14 cellular contexts compared by ENCODE assay signal in the genomic region with DNA sequence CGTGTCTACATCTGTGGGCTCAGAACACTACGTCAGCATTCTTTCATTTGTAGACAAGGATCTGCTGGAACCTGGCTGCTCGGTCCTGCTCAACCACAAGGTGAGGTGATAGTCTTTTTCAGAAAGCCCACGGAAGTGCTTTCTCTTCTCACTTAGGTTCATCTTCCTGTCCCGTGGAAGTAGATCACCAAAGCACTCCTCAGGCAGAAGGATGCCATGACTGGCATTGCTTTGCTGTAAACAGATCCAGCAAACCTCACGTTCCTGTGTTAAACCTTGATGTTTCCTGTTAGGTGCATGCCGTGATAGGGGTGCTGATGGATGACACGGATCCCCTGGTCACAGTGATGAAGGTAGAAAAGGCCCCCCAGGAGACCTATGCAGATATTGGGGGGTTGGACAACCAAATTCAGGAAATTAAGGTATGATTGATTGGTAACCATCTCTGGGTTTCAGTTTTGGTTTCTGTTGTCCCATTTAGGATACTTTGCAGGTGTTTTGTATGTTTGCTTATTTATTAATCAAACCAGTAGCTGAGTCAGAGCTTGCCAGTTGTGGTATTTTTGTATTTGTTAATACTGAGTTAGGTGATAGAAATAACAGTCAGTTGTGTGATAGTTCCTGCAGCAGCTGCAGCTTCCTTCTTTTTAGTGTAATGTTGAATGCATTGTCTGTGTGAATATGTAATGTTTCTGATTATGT. TPM values are rescaled to one million over a fixed set of nuclear protein-coding genes. Genes with fewer than 3 reads are reported as not detected.
DNase-seq lines count a peak whose midpoint lies in the region; ATAC-seq, FAIRE-seq and TF ChIP-seq lines count a peak whose summit lies in the region.
"Had no signal": no experiment of that assay in that cellular context is flagged by ENCODE, and none has a peak within 500 bp of the region (broad histone marks: within the 10 kb centered on the region; RNA-seq: fewer than 3 reads in every experiment).

No MANE protein-coding gene starts in this region.

- H3K4me1 Mint-ChIP-seq in activated CD4-positive, alpha-beta T cell treated with anti-CD3 and anti-CD28 coated beads, Interleukin-2, amount 10 ng/mL, durations not matched to agents 24 days and 14 days: peaks cover 5% of the 10 kb centered on the region
- peaks cover 5 to 9% of the 10 kb centered on the region in 2 donors for H3K4me1 Mint-ChIP-seq in effector memory CD8-positive, alpha-beta T cell (ENCODE audit: low read depth in 2 of 2)
- H3K4me1 Mint-ChIP-seq: GM23338 had no signal

- no peaks in the 10 kb centered on the region for H4K20me1 ChIP-seq in HepG2 (ENCODE audit: insufficient read depth, low read length)

- POLR2A ChIA-PET in HepG2 (lab: Yijun Ruan, JAX): no interaction called here

- H3K27me3 Mint-ChIP-seq in activated CD4-positive, alpha-beta T cell treated with anti-CD3 and anti-CD28 coated beads, Interleukin-2, amount 10 ng/mL, durations not matched to agents 24 days and 14 days: no peaks in the 10 kb centered on the region
- H3K27me3 Mint-ChIP-seq in effector memory CD8-positive, alpha-beta T cell: no peaks in the 10 kb centered on the region

- no peak for TF ChIP-seq RAD21 in HepG2 (CRISPR knock-in tag; IDR thresholded peaks at IDR 0.05)

- H3K4me2 ChIP-seq in HepG2 (ENCODE audit: low read depth, low read length): no peak overlapping the region
- H3K4me2 ChIP-seq: GM23338 had no signal

- H3K4me1 ChIP-seq in HepG2 (ENCODE audit: insufficient read depth, low read length) (peaks cover 3% of the 10 kb centered on the region), vagina (peaks cover 2% of the 10 kb centered on the region)

- CTCF ChIA-PET in HepG2 (lab: Yijun Ruan, JAX; ENCODE audit: low intra/inter-chr PET ratio, low total read pairs): no interaction called here

- TF ChIP-seq EP300 in HepG2 (IDR thresholded peaks at IDR 0.05; ENCODE audit: low read depth in 2 of 2, low read length in 2 of 2) (no peak), HepG2 (CRISPR knock-in tag; IDR thresholded peaks at IDR 0.05; ENCODE audit: borderline replicate concordance) (no peak)

- no peak for TF ChIP-seq POLR2A in HepG2 (IDR thresholded peaks at IDR 0.05; ENCODE audit: insufficient read depth in 1 of 2, low read depth in 2 of 2, low read length in 2 of 2)
- no peak for TF ChIP-seq POLR2A in vagina (IDR thresholded peaks at IDR 0.05)

- no peak overlapping the region for H3K9ac ChIP-seq in HepG2 (ENCODE audit: insufficient read depth, low read depth, low read length)

- in situ Hi-C loops in HepG2 (cut with HindIII; ENCODE audit: extremely low pct_ligation_motif_present, low pct_unique_long_range_greater_than_20kb): no loop called here

- no peaks in the 10 kb centered on the region for H3K27me3 ChIP-seq in HepG2 (ENCODE audit: control insufficient read depth in 1 of 2, insufficient read depth in 2 of 2, low read length in 2 of 2)
- H3K27me3 ChIP-seq in vagina: no peaks in the 10 kb centered on the region
- H3K27me3 ChIP-seq: testis had no signal

- no TSS peak for BruUV-seq in HepG2 (replicated peaks; lab: Mats Ljungman, UMichigan)

- H3K79me2 ChIP-seq in HepG2 (ENCODE audit: insufficient read depth, low read length): peaks cover 2% of the 10 kb centered on the region

- H3K27ac ChIP-seq in HepG2 (ENCODE audit: extremely low read length, insufficient read depth, low read length) (no peak overlapping the region), vagina (no peak overlapping the region)
- H3K27ac ChIP-seq: testis had no signal

- H3K4me3 Mint-ChIP-seq in activated CD4-positive, alpha-beta T cell treated with anti-CD3 and anti-CD28 coated beads, Interleukin-2, amount 10 ng/mL, durations not matched to agents 24 days and 14 days: no peak overlapping the region
- H3K4me3 Mint-ChIP-seq in effector memory CD8-positive, alpha-beta T cell: peak overlapping the region in 1 of 2 donors; percentile 42
- H3K4me3 Mint-ChIP-seq: GM23338 had no signal

- intact Hi-C loops in activated CD4-positive, alpha-beta T cell treated with anti-CD3 and anti-CD28 coated beads, Interleukin-2, amount 10 ng/mL, durations not matched to agents 24 days and 14 days (cut with micrococcal nuclease): no loop called here
- intact Hi-C loops in HepG2 (cut with micrococcal nuclease; ENCODE audit: unreplicated experiment) (no loop called here), vagina (cut with DNase I) (no loop called here)

- peaks cover 69% of the 10 kb centered on the region for H3K36me3 Mint-ChIP-seq in activated CD4-positive, alpha-beta T cell treated with anti-CD3 and anti-CD28 coated beads, Interleukin-2, amount 10 ng/mL, durations not matched to agents 24 days and 14 days (ENCODE audit: low read depth)
- peaks cover 81% of the 10 kb centered on the region for H3K36me3 Mint-ChIP-seq in effector memory CD8-positive, alpha-beta T cell (ENCODE audit: insufficient read depth)

- no peaks in the 10 kb centered on the region for H3K9me3 ChIP-seq in HepG2 (ENCODE audit: low read length)
- H3K9me3 ChIP-seq in vagina: no peaks in the 10 kb centered on the region
- H3K9me3 ChIP-seq: testis had no signal

- 86% methylated on average over 8 of the region's 8 CpGs for WGBS in HepG2 (ENCODE audit: low lambda C conversion rate)

- no peak for DNase-seq in activated CD4-positive, alpha-beta T cell treated with anti-CD3 and anti-CD28 coated beads, Interleukin-2, amount 10 ng/mL, durations not matched to agents 24 days and 14 days
- no peak for DNase-seq in activated CD4-positive, alpha-beta T cell treated with anti-CD3 and anti-CD28 coated beads for 48 hours
- DNase-seq in effector memory CD8-positive, alpha-beta T cell: peak in 2 of 3 experiments; percentile 28 to 30
- DNase-seq in HepG2 (ENCODE audit: low spot score) (no peak), vagina (ENCODE audit: extremely low spot score in 2 of 2) (no peak)
- no peak for DNase-seq in effector CD4-positive, alpha-beta T cell
- DNase-seq: kidney; NCI-H526 treated with DMSO at 0.1 percent for 48 hours; stimulated activated CD4-positive, alpha-beta T cell treated with anti-CD3 and anti-CD28 coated beads, Interleukin-4, amount 100 ng/mL, for 24 hours; testis had no signal

- H3K27ac Mint-ChIP-seq in activated CD4-positive, alpha-beta T cell treated with anti-CD3 and anti-CD28 coated beads, Interleukin-2, amount 10 ng/mL, durations not matched to agents 24 days and 14 days: peak overlapping the region; percentile 8
- peak overlapping the region; percentile 81 to 86 for H3K27ac Mint-ChIP-seq in effector memory CD8-positive, alpha-beta T cell
- H3K27ac Mint-ChIP-seq: GM23338 had no signal

- H3K4me3 ChIP-seq in HepG2 (replicated peaks in 1 of 3; ENCODE audit: insufficient read depth in 1 of 3, low read depth in 2 of 3, low read length in 3 of 3) (no peak overlapping the region), vagina (no peak overlapping the region)
- H3K4me3 ChIP-seq: GM23338, testis had no signal

- peak; percentile 90 for ATAC-seq in GM21619 (IDR thresholded peaks at IDR 0.05; ENCODE audit: unreplicated experiment)
- ATAC-seq in HG03196 (IDR thresholded peaks at IDR 0.05; ENCODE audit: unreplicated experiment): peak; percentile 81
- ATAC-seq in effector memory CD8-positive, alpha-beta T cell (replicated peaks): peak; percentile 90
- no peak for ATAC-seq in HepG2
- ATAC-seq: GM23338 had no signal

- H3K9me3 Mint-ChIP-seq in activated CD4-positive, alpha-beta T cell treated with anti-CD3 and anti-CD28 coated beads, Interleukin-2, amount 10 ng/mL, durations not matched to agents 24 days and 14 days: no peaks in the 10 kb centered on the region
- H3K9me3 Mint-ChIP-seq in effector memory CD8-positive, alpha-beta T cell: no peaks in the 10 kb centered on the region
- H3K9me3 Mint-ChIP-seq: GM23338 had no signal

- no peak overlapping the region for H2AFZ ChIP-seq in HepG2 (ENCODE audit: low read length)
- H2AFZ ChIP-seq: GM23338 had no signal

- H3K36me3 ChIP-seq in HepG2 (replicated peaks in 1 of 2; ENCODE audit: control insufficient read depth in 1 of 2, insufficient read depth in 2 of 2, low read length in 2 of 2) (peaks cover 23 to 69% of the 10 kb centered on the region in 2 experiments), vagina (peaks cover 4 to 83% of the 10 kb centered on the region in 2 donors)

- no peak for TF ChIP-seq CTCF in HepG2 (CRISPR knock-in tag; IDR thresholded peaks at IDR 0.05)
- TF ChIP-seq CTCF in vagina (IDR thresholded peaks at IDR 0.05): no peak

- no peak for FAIRE-seq in HepG2 (lab: Jason Lieb, UNC)
- FAIRE-seq: A204.1, kidney had no signal

TF ChIP-seq in HepG2, 621 proteins besides CTCF, POLR2A, EP300 and RAD21 (continues in another document):
- TF ChIP-seq ZFP36L2 (CRISPR knock-in tag; IDR thresholded peaks at IDR 0.05): no peak
- TF ChIP-seq ZNF761 (CRISPR knock-in tag; conservative IDR thresholded peaks at IDR 0.05): no peak
- TF ChIP-seq SIN3A (IDR thresholded peaks at IDR 0.05; ENCODE audit: borderline replicate concordance, low read depth, low read length): no peak

RNA-seq across cellular contexts. Expression of a gene that starts 7.5 kb away (rescaled TPM):
- total RNA-seq in activated CD4-positive, alpha-beta T cell treated with anti-CD3 and anti-CD28 coated beads, Interleukin-2, amount 10 ng/mL, durations not matched to agents 24 days and 14 days: 170 and 185 TPM in 2 replicates
- 167 and 271 TPM in 2 replicates for total RNA-seq in HepG2 (2016; rRNA removed; fragmentation: Illumina TruSeq; extraction: Trizol)
- 24.3 and 31.2 TPM in 2 replicates for total RNA-seq in HepG2 (2016; cell fraction: cytosol; rRNA removed; fragmentation: Illumina TruSeq; extraction: Trizol; ENCODE audit: low read depth)
- total RNA-seq in HepG2 (2016; cell fraction: insoluble cytoplasmic fraction; rRNA removed; fragmentation: Illumina TruSeq; extraction: Trizol): 177 and 276 TPM in 2 replicates
- total RNA-seq in HepG2 (2016; cell fraction: membrane; rRNA removed; fragmentation: Illumina TruSeq; extraction: Trizol): 48.2 and 56.4 TPM in 2 replicates
- 71.4 and 87.1 TPM in 2 replicates for total RNA-seq in HepG2 (2016; cell fraction: nucleus; rRNA removed; fragmentation: Illumina TruSeq; extraction: Trizol)
- polyA plus RNA-seq in HepG2 (2011; rRNA removed): 41.9 and 48.6 TPM in 2 replicates
- polyA plus RNA-seq in HepG2 (2011; cell fraction: cytosol; rRNA removed): 33.2 and 46.5 TPM in 2 replicates
- 15.1 and 17.6 TPM in 2 replicates for polyA plus RNA-seq in HepG2 (2011; cell fraction: nucleus; rRNA removed)
- polyA plus RNA-seq in HepG2 (2012): 46.0 and 80.3 TPM in 2 replicates
- 37.4 and 37.8 TPM in 2 replicates for polyA plus RNA-seq in HepG2 (2016; cell fraction: cytosol; fragmentation: Illumina TruSeq; extraction: Trizol; ENCODE audit: low read depth)
- polyA plus RNA-seq in HepG2 (2016; cell fraction: insoluble cytoplasmic fraction; fragmentation: Illumina TruSeq; extraction: Trizol; ENCODE audit: low read depth): 266 and 272 TPM in 2 replicates
- polyA plus RNA-seq in HepG2 (2016; cell fraction: membrane; fragmentation: Illumina TruSeq; extraction: Trizol; ENCODE audit: low read depth): 40.5 and 49.0 TPM in 2 replicates
- 94.6 and 95.5 TPM in 2 replicates for polyA plus RNA-seq in HepG2 (2016; cell fraction: nucleus; fragmentation: Illumina TruSeq; extraction: Trizol; ENCODE audit: insufficient read depth, low read depth)
- polyA minus RNA-seq in HepG2 (2011; rRNA and poly(A)+ RNA removed; ENCODE audit: low replicate concordance): 12.0 and 42.5 TPM in 2 replicates
- 28.4 and 38.6 TPM in 2 replicates for polyA minus RNA-seq in HepG2 (2011; cell fraction: cytosol; rRNA and poly(A)+ RNA removed)
- 53.9 and 71.6 TPM in 2 replicates for polyA minus RNA-seq in HepG2 (2011; cell fraction: nucleus; rRNA and poly(A)+ RNA removed)
- total RNA-seq in vagina: 32.7 TPM

Comparison
In these comparisons a context has a peak if more than half of its experiments do, and no peak if none do; other contexts are left out.
1. DNase-seq: peak in effector memory CD8-positive, alpha-beta T cell (2 of 3); none in activated CD4-positive, alpha-beta T cell treated with anti-CD3 and anti-CD28 coated beads, Interleukin-2, amount 10 ng/mL, durations not matched to agents 24 days and 14 days (single experiment), activated CD4-positive, alpha-beta T cell treated with anti-CD3 and anti-CD28 coated beads for 48 hours (single experiment), HepG2 (single experiment), effector CD4-positive, alpha-beta T cell (single experiment) and vagina (0 of 2).